Comparison of ENCODE assay signal across 11 cellular contexts in the genomic region with DNA sequence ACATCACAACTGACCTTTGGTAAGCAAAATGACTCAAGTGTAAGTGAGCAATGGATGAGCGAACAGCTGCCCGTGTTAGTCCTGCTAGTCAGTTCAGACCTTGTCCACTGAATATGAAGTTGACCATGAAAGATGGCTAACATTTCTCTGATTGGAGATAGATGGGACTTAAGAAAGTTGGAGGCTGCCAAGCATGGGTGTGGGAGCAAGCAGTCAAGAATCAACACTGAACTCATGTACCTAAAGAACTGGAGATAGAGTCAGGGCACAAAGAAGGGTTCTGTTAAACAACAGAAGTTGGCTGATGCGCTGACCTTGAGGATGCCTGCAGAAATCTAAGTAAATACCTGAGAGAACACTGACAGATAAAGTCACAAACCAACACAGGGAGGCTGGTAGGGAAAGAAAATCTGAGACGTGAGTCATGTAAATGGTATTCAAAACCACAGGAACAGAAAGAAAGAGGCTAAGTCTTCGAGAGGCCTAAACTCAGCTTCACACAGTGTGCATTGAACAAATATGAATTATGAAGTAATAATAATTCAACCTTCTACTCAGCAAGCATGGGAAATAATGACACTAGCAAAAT. TPM values are rescaled to one million over a fixed set of nuclear protein-coding genes. Genes with fewer than 3 reads are reported as not detected.
A peak's percentile ranks its signal among the peaks of the same experiment; 100 is the strongest.
DNase-seq lines count a peak whose midpoint lies in the region; ATAC-seq, FAIRE-seq and TF ChIP-seq lines count a peak whose summit lies in the region.
"Had no signal": no experiment of that assay in that cellular context is flagged by ENCODE, and none has a peak within 500 bp of the region (broad histone marks: within the 10 kb centered on the region; RNA-seq: fewer than 3 reads in every experiment).

No MANE protein-coding gene starts in this region.

- H3K79me2 ChIP-seq in KMS-11 (ENCODE audit: insufficient read depth, low read depth): no peaks in the 10 kb centered on the region

- 72 to 88% methylated on average over 5 of the region's 5 CpGs for WGBS in lung, 2 donors

- H3K4me3 ChIP-seq in KMS-11 (IDR thresholded peaks at IDR 0.05; ENCODE audit: insufficient read depth, low read depth, low read length) (no peak overlapping the region), lung (no peak overlapping the region)
- H3K4me3 ChIP-seq: BLaER1 treated with 17β-estradiol and CSF1 and Interleukin-3, amounts not matched to agents 10 nM and 100 nM had no signal

- no peak overlapping the region for H2AFZ ChIP-seq in KMS-11 (ENCODE audit: low read depth)

- H3K9ac ChIP-seq in KMS-11: no peak overlapping the region
- H3K9ac ChIP-seq: BLaER1 treated with 17β-estradiol and CSF1 and Interleukin-3, amounts not matched to agents 10 nM and 100 nM had no signal

- H3K4me1 Mint-ChIP-seq in MCF 10A (ENCODE audit: insufficient read depth, unreplicated experiment): peaks cover 48% of the 10 kb centered on the region

- intact Hi-C loops in MCF 10A (cut with micrococcal nuclease): loop anchor here (1.0 kb wide), 1 partner anchor 33 kb away; no protein-coding TSS in a partner anchor

- POLR2A ChIA-PET in MCF 10A (lab: Yijun Ruan, JAX): interaction anchor here (0.6 to 6.1 kb wide), 7 partner anchors 8 to 417 kb away, joined by 3 to 64 read pairs (median 3); a partner anchor contains a TSS

- H3K36me3 Mint-ChIP-seq in MCF 10A (ENCODE audit: insufficient read depth, unreplicated experiment): peaks cover 35% of the 10 kb centered on the region

- H3K4me1 ChIP-seq in KMS-11 (ENCODE audit: low read depth, poor library complexity, severe bottlenecking) (peaks cover 52% of the 10 kb centered on the region), lung (ENCODE audit: control insufficient read depth in 2 of 2, insufficient read depth in 2 of 2, low read length in 2 of 2) (no peaks in the 10 kb centered on the region)

- peak; percentile 47 for ATAC-seq in lung (ENCODE audit: insufficient read depth, low FRiP score)
- ATAC-seq in GM18868 (IDR thresholded peaks at IDR 0.05; ENCODE audit: unreplicated experiment): no peak
- no peak for ATAC-seq in GM21723 (IDR thresholded peaks at IDR 0.05; ENCODE audit: unreplicated experiment)
- no peak for ATAC-seq in HG02763 (IDR thresholded peaks at IDR 0.05; ENCODE audit: unreplicated experiment)

- BruUV-seq in MCF 10A (replicated peaks; lab: Mats Ljungman, UMichigan): no TSS peak

- no peaks in the 10 kb centered on the region for H3K9me3 ChIP-seq in lung (ENCODE audit: control insufficient read depth in 2 of 2, insufficient read depth in 1 of 2, low read length in 1 of 2)
- H3K9me3 ChIP-seq: BLaER1 treated with 17β-estradiol and CSF1 and Interleukin-3, amounts not matched to agents 10 nM and 100 nM; neutrophil had no signal

- H3K27ac Mint-ChIP-seq in MCF 10A (ENCODE audit: low read depth, unreplicated experiment): peak overlapping the region; percentile 80

- H3K27me3 ChIP-seq in KMS-11 (ENCODE audit: insufficient read depth, low read depth) (no peaks in the 10 kb centered on the region), lung (ENCODE audit: control insufficient read depth, insufficient read depth) (no peaks in the 10 kb centered on the region)
- H3K27me3 ChIP-seq: neutrophil had no signal

- H3K36me3 ChIP-seq in KMS-11 (ENCODE audit: insufficient read depth) (no peaks in the 10 kb centered on the region), lung (ENCODE audit: control insufficient read depth in 2 of 2, insufficient read depth in 2 of 2, low read length in 2 of 2) (peaks cover 6 to 14% of the 10 kb centered on the region in 2 donors)
- H3K36me3 ChIP-seq: neutrophil had no signal

- peak overlapping the region; percentile 66 for H3K4me2 ChIP-seq in KMS-11

- DNase-seq in MCF 10A (ENCODE audit: unreplicated experiment) (peak; percentile 88), lung (ENCODE audit: low spot score) (no peak), NCI-H1694 treated with DMSO at 0.1 percent for 48 hours (lab: John Stamatoyannopoulos, UW) (no peak)
- DNase-seq: effector memory CD4-positive, alpha-beta T cell had no signal

- H3K27ac ChIP-seq in KMS-11: peak overlapping the region; percentile 37
- no peak overlapping the region for H3K27ac ChIP-seq in lung (ENCODE audit: low read depth in 1 of 2, low read length in 1 of 2)
- H3K27ac ChIP-seq: BLaER1 treated with 17β-estradiol and CSF1 and Interleukin-3, amounts not matched to agents 10 nM and 100 nM; neutrophil had no signal

- CTCF ChIA-PET in MCF 10A (lab: Yijun Ruan, JAX): interaction anchor here (0.6 to 6.3 kb wide), 5 partner anchors 30 to 242 kb away, joined by 3 to 38 read pairs (median 3); no protein-coding TSS in a partner anchor

- TF ChIP-seq CTCF in KMS-11 (conservative IDR thresholded peaks at IDR 0.05; ENCODE audit: low read depth, low read length) (no peak), MCF 10A (IDR thresholded peaks at IDR 0.05; ENCODE audit: unreplicated experiment) (no peak), lung (IDR thresholded peaks at IDR 0.05; ENCODE audit: control extremely low read depth, extremely low read depth) (no peak)

- H3K4me3 Mint-ChIP-seq in MCF 10A (ENCODE audit: unreplicated experiment): no peak overlapping the region

- H3K9me3 Mint-ChIP-seq in MCF 10A (ENCODE audit: unreplicated experiment): no peaks in the 10 kb centered on the region

- peak; percentile 99 for FAIRE-seq in A204.1 (lab: Jason Lieb, UNC)

- H4K20me1 ChIP-seq in KMS-11 (ENCODE audit: insufficient read depth): no peaks in the 10 kb centered on the region

- H3K27me3 Mint-ChIP-seq in MCF 10A (ENCODE audit: insufficient read depth, unreplicated experiment): no peaks in the 10 kb centered on the region

RNA-seq across cellular contexts. Expression of a gene that starts 30.7 kb away (rescaled TPM):
- total RNA-seq in MCF 10A (2022): 252 and 294 TPM in 2 replicates
- total RNA-seq in lung: 100 to 1,000 TPM in 1 of 2 donors, 1 to 10 TPM in 1; 7.8 to 101 TPM
- 10 to 100 TPM; 41.3 to 65.4 TPM for polyA plus RNA-seq in lung

RNA-seq across cellular contexts. Expression of a gene that starts 48.4 kb away (rescaled TPM):
- total RNA-seq in MCF 10A (2022): 38.4 and 39.5 TPM in 2 replicates
- 10 to 100 TPM; 30.2 to 31.8 TPM for total RNA-seq in lung
- polyA plus RNA-seq in lung: 10 to 100 TPM in 1 of 2 donors, 1 to 10 TPM in 1; 9.9 to 21.6 TPM
